ENCODE assay signal across 10 cellular contexts in genomic region chr6:21190701-21191588, GRCh38.
DNase-seq lines count a peak whose midpoint lies in the region; ATAC-seq and TF ChIP-seq lines count a peak whose summit lies in the region.
"Had no signal": no experiment of that assay in that cellular context is flagged by ENCODE, and none has a peak within 500 bp of the region (broad histone marks: within the 10 kb centered on the region; RNA-seq: fewer than 3 reads in every experiment).

No MANE protein-coding gene starts in this region.

- no peaks in the 10 kb centered on the region for H3K27me3 Mint-ChIP-seq in T-helper 2 cell treated with Interferon-gamma antibody and Interleukin-4, amounts not matched to agents 5 μg/mL and 100 μg/mL, for 36 hours (ENCODE audit: low read depth)
- no peaks in the 10 kb centered on the region for H3K27me3 Mint-ChIP-seq in memory B cell
- H3K27me3 Mint-ChIP-seq: central memory CD8-positive, alpha-beta T cell had no signal

- H3K36me3 Mint-ChIP-seq in T-helper 2 cell treated with Interferon-gamma antibody and Interleukin-4, amounts not matched to agents 5 μg/mL and 100 μg/mL, for 36 hours (ENCODE audit: low read depth): peaks cover 4% of the 10 kb centered on the region
- H3K36me3 Mint-ChIP-seq in memory B cell: peaks cover 13% of the 10 kb centered on the region

- H3K36me3 ChIP-seq in GM06990 (ENCODE audit: control insufficient read depth, insufficient read depth, low read length): no peaks in the 10 kb centered on the region
- H3K36me3 ChIP-seq: neutrophil, spleen had no signal

- DNase-seq in GM06990 (ENCODE audit: extremely low read depth, insufficient read length): no peak
- no peak for DNase-seq in T-helper 2 cell treated with Interferon-gamma antibody and Interleukin-4, amounts not matched to agents 5 μg/mL and 100 μg/mL, for 36 hours (ENCODE audit: low spot score)
- DNase-seq in memory B cell (ENCODE audit: low spot score in 2 of 2): no peak
- DNase-seq in Ammon's horn (ENCODE audit: low spot score): no peak
- DNase-seq in NCI-H1105 treated with DMSO at 0.1 percent for 48 hours (lab: John Stamatoyannopoulos, UW): no peak
- no peak for DNase-seq in stimulated activated CD4-positive, alpha-beta T cell treated with anti-CD3 and anti-CD28 coated beads, Interleukin-1b, Interleukin-23, amount 100 ng/mL, for 48 hours
- DNase-seq: spleen had no signal

- H3K4me3 ChIP-seq in GM06990 (replicated peaks; ENCODE audit: low read depth, low read length): peak overlapping the region; percentile 28
- H3K4me3 ChIP-seq: spleen had no signal

- ATAC-seq in GM19351 (IDR thresholded peaks at IDR 0.05; ENCODE audit: unreplicated experiment) (peak; percentile 43), memory B cell (ENCODE audit: low read depth) (no peak)

- TF ChIP-seq CTCF in GM06990 (IDR thresholded peaks at IDR 0.05; ENCODE audit: insufficient read depth, low read length, poor library complexity, severe bottlenecking): no peak

- H3K27ac Mint-ChIP-seq in T-helper 2 cell treated with Interferon-gamma antibody and Interleukin-4, amounts not matched to agents 5 μg/mL and 100 μg/mL, for 36 hours: no peak overlapping the region
- no peak overlapping the region for H3K27ac Mint-ChIP-seq in memory B cell

- peaks cover 3% of the 10 kb centered on the region for H3K9me3 Mint-ChIP-seq in T-helper 2 cell treated with Interferon-gamma antibody and Interleukin-4, amounts not matched to agents 5 μg/mL and 100 μg/mL, for 36 hours
- peaks cover 4% of the 10 kb centered on the region for H3K9me3 Mint-ChIP-seq in memory B cell
- H3K9me3 Mint-ChIP-seq: central memory CD8-positive, alpha-beta T cell had no signal

- peak overlapping the region; percentile 50 for H3K4me3 Mint-ChIP-seq in T-helper 2 cell treated with Interferon-gamma antibody and Interleukin-4, amounts not matched to agents 5 μg/mL and 100 μg/mL, for 36 hours
- H3K4me3 Mint-ChIP-seq in memory B cell: peak overlapping the region; percentile 11
- H3K4me3 Mint-ChIP-seq: central memory CD8-positive, alpha-beta T cell had no signal

- H3K4me1 Mint-ChIP-seq in T-helper 2 cell treated with Interferon-gamma antibody and Interleukin-4, amounts not matched to agents 5 μg/mL and 100 μg/mL, for 36 hours (ENCODE audit: low read depth): peaks cover 24% of the 10 kb centered on the region
- peaks cover 17% of the 10 kb centered on the region for H3K4me1 Mint-ChIP-seq in memory B cell

- no peaks in the 10 kb centered on the region for H3K27me3 ChIP-seq in GM06990 (replicated peaks; ENCODE audit: control insufficient read depth, insufficient read depth, low read length)
- H3K27me3 ChIP-seq: neutrophil, spleen had no signal
